ENCODE assay signal across 24 cellular contexts in genomic region chr11:12276831-12277475, GRCh38.
A peak's percentile ranks its signal among the peaks of the same experiment; 100 is the strongest.
DNase-seq lines count a peak whose midpoint lies in the region; ATAC-seq and TF ChIP-seq lines count a peak whose summit lies in the region.
"Had no signal": no experiment of that assay in that cellular context is flagged by ENCODE, and none has a peak within 500 bp of the region (broad histone marks: within the 10 kb centered on the region; RNA-seq: fewer than 3 reads in every experiment).

No MANE protein-coding gene starts in this region.

- H3K27me3 ChIP-seq in H7 (ENCODE audit: control insufficient read depth, insufficient read depth, low read length): no peaks in the 10 kb centered on the region
- H3K27me3 ChIP-seq: neutrophil, SJCRH30, testis, vagina had no signal

- intact Hi-C loops in activated T-helper 1 cell treated with anti-CD3 and anti-CD28 coated beads, Interleukin-12 subunit alpha, Interleukin-12 subunit beta, Interleukin-2, Interleukin-4 antibody, amounts not matched to agents 30 ng/mL and 10 ng/mL and 1 ng/mL, durations not matched to agents 14 hours and 24 hours and 36 hours (cut with micrococcal nuclease): no loop called here

- H3K4me3 ChIP-seq in H7 (ENCODE audit: insufficient read depth, low read depth, low read length): no peak overlapping the region
- H3K4me3 ChIP-seq: A549, SJCRH30, testis, vagina had no signal

- ATAC-seq in omental fat pad (ENCODE audit: low FRiP score): no peak
- ATAC-seq: A549; activated CD8-positive, alpha-beta memory T cell treated with anti-CD3 and anti-CD28 coated beads, Interleukin-2, amount 10 ng/mL, durations not matched to agents 7 days and 5 days; HCT116; stimulated activated naive B cell treated with anti-CD40 and anti-IgM and Interleukin-4, amounts not matched to agents 10 μg/mL and 1 μg/mL and 100 μg/mL, for 72 hours had no signal

- H3K27ac Mint-ChIP-seq in activated T-helper 1 cell treated with anti-CD3 and anti-CD28 coated beads, Interleukin-12 subunit alpha, Interleukin-12 subunit beta, Interleukin-2, Interleukin-4 antibody, amounts not matched to agents 30 ng/mL and 10 ng/mL and 1 ng/mL, durations not matched to agents 14 hours and 24 hours and 36 hours: peak overlapping the region; percentile 11
- H3K27ac Mint-ChIP-seq: activated naive CD8-positive, alpha-beta T cell treated with anti-CD3 and anti-CD28 coated beads for 36 hours; activated T-helper 2 cell treated with anti-CD3 and anti-CD28 coated beads, Interferon-gamma antibody, Interleukin-2, Interleukin-4, amounts not matched to agents 10 μg/mL and 5 μg/mL and 100 μg/mL, durations not matched to agents 14 hours and 24 hours and 36 hours; B cell; stimulated activated naive B cell treated with anti-CD40 and anti-IgM and Interleukin-4, amounts not matched to agents 10 μg/mL and 1 μg/mL and 100 μg/mL, for 72 hours had no signal

- no peaks in the 10 kb centered on the region for H3K27me3 Mint-ChIP-seq in activated T-helper 1 cell treated with anti-CD3 and anti-CD28 coated beads, Interleukin-12 subunit alpha, Interleukin-12 subunit beta, Interleukin-2, Interleukin-4 antibody, amounts not matched to agents 30 ng/mL and 10 ng/mL and 1 ng/mL, durations not matched to agents 14 hours and 24 hours and 36 hours (ENCODE audit: insufficient read depth)
- H3K27me3 Mint-ChIP-seq: activated CD8-positive, alpha-beta memory T cell treated with anti-CD3 and anti-CD28 coated beads, Interleukin-2, amount 10 ng/mL, durations not matched to agents 7 days and 5 days; activated naive CD8-positive, alpha-beta T cell treated with anti-CD3 and anti-CD28 coated beads for 36 hours; B cell had no signal

- H3K4me1 Mint-ChIP-seq in activated T-helper 1 cell treated with anti-CD3 and anti-CD28 coated beads, Interleukin-12 subunit alpha, Interleukin-12 subunit beta, Interleukin-2, Interleukin-4 antibody, amounts not matched to agents 30 ng/mL and 10 ng/mL and 1 ng/mL, durations not matched to agents 14 hours and 24 hours and 36 hours (ENCODE audit: low read depth): peaks cover 22% of the 10 kb centered on the region
- H3K4me1 Mint-ChIP-seq: B cell; stimulated activated naive B cell treated with anti-CD40 and anti-IgM and Interleukin-4, amounts not matched to agents 10 μg/mL and 1 μg/mL and 100 μg/mL, for 72 hours had no signal

- DNase-seq in NCI-H345 (lab: John Stamatoyannopoulos, UW): peak; percentile 15
- no peak for DNase-seq in NCI-H345 treated with DMSO at 0.1 percent for 48 hours (lab: John Stamatoyannopoulos, UW; ENCODE audit: unreplicated experiment)
- peak; percentile 6 for DNase-seq in H7
- DNase-seq in activated T-helper 1 cell treated with anti-CD3 and anti-CD28 coated beads, Interleukin-12 subunit alpha, Interleukin-12 subunit beta, Interleukin-2, Interleukin-4 antibody, amounts not matched to agents 30 ng/mL and 10 ng/mL and 1 ng/mL, durations not matched to agents 14 hours and 24 hours and 36 hours (ENCODE audit: low spot score): no peak
- DNase-seq in myocyte (ENCODE audit: low read depth): peak; percentile 31
- no peak for DNase-seq in SKM-1 treated with dmso at 0.1 percent for 144 hours (lab: John Stamatoyannopoulos, UW; ENCODE audit: unreplicated experiment)
- DNase-seq in omental fat pad (ENCODE audit: low spot score): no peak
- no peak for DNase-seq in stimulated activated CD4-positive, alpha-beta T cell treated with anti-CD3 and anti-CD28 coated beads, Interleukin-15, amount 100 ng/mL, for 24 hours
- DNase-seq: activated CD4-positive, alpha-beta T cell treated with anti-CD3 and anti-CD28 coated beads for 4 hours; activated CD8-positive, alpha-beta memory T cell treated with anti-CD3 and anti-CD28 coated beads, Interleukin-2, amount 10 ng/mL, durations not matched to agents 7 days and 5 days; activated naive CD8-positive, alpha-beta T cell treated with anti-CD3 and anti-CD28 coated beads for 36 hours; NCI-H524; SJCRH30; small intestine; stimulated activated CD4-positive, alpha-beta T cell treated with anti-CD3 and anti-CD28 coated beads, Interleukin-4, amount 100 ng/mL, for 1 hour; stimulated activated naive B cell treated with anti-CD40 and anti-IgM and Interleukin-4, amounts not matched to agents 10 μg/mL and 1 μg/mL and 100 μg/mL, for 72 hours; T-helper 1 cell; testis had no signal

- H3K36me3 Mint-ChIP-seq in activated T-helper 1 cell treated with anti-CD3 and anti-CD28 coated beads, Interleukin-12 subunit alpha, Interleukin-12 subunit beta, Interleukin-2, Interleukin-4 antibody, amounts not matched to agents 30 ng/mL and 10 ng/mL and 1 ng/mL, durations not matched to agents 14 hours and 24 hours and 36 hours (ENCODE audit: low read depth): peaks cover 4% of the 10 kb centered on the region
- H3K36me3 Mint-ChIP-seq: activated CD8-positive, alpha-beta memory T cell treated with anti-CD3 and anti-CD28 coated beads, Interleukin-2, amount 10 ng/mL, durations not matched to agents 7 days and 5 days; activated naive CD8-positive, alpha-beta T cell treated with anti-CD3 and anti-CD28 coated beads for 36 hours; stimulated activated naive B cell treated with anti-CD40 and anti-IgM and Interleukin-4, amounts not matched to agents 10 μg/mL and 1 μg/mL and 100 μg/mL, for 72 hours had no signal

- H3K36me3 ChIP-seq in H7 (replicated peaks; ENCODE audit: control insufficient read depth, insufficient read depth, low read length): no peaks in the 10 kb centered on the region
- H3K36me3 ChIP-seq: neutrophil, SJCRH30, vagina had no signal

- H3K4me3 Mint-ChIP-seq in activated T-helper 1 cell treated with anti-CD3 and anti-CD28 coated beads, Interleukin-12 subunit alpha, Interleukin-12 subunit beta, Interleukin-2, Interleukin-4 antibody, amounts not matched to agents 30 ng/mL and 10 ng/mL and 1 ng/mL, durations not matched to agents 14 hours and 24 hours and 36 hours: no peak overlapping the region
- H3K4me3 Mint-ChIP-seq: activated CD8-positive, alpha-beta memory T cell treated with anti-CD3 and anti-CD28 coated beads, Interleukin-2, amount 10 ng/mL, durations not matched to agents 7 days and 5 days; activated naive CD8-positive, alpha-beta T cell treated with anti-CD3 and anti-CD28 coated beads for 36 hours; B cell; stimulated activated naive B cell treated with anti-CD40 and anti-IgM and Interleukin-4, amounts not matched to agents 10 μg/mL and 1 μg/mL and 100 μg/mL, for 72 hours had no signal

- TF ChIP-seq CTCF in omental fat pad (IDR thresholded peaks at IDR 0.05): no peak

- no peaks in the 10 kb centered on the region for H3K9me3 Mint-ChIP-seq in activated T-helper 1 cell treated with anti-CD3 and anti-CD28 coated beads, Interleukin-12 subunit alpha, Interleukin-12 subunit beta, Interleukin-2, Interleukin-4 antibody, amounts not matched to agents 30 ng/mL and 10 ng/mL and 1 ng/mL, durations not matched to agents 14 hours and 24 hours and 36 hours
- H3K9me3 Mint-ChIP-seq: activated naive CD8-positive, alpha-beta T cell treated with anti-CD3 and anti-CD28 coated beads for 36 hours; activated T-helper 2 cell treated with anti-CD3 and anti-CD28 coated beads, Interferon-gamma antibody, Interleukin-2, Interleukin-4, amounts not matched to agents 10 μg/mL and 5 μg/mL and 100 μg/mL, durations not matched to agents 14 hours and 24 hours and 36 hours; stimulated activated naive B cell treated with anti-CD40 and anti-IgM and Interleukin-4, amounts not matched to agents 10 μg/mL and 1 μg/mL and 100 μg/mL, for 72 hours had no signal

Comparison
In these comparisons a context has a peak if more than half of its experiments do, and no peak if none do; other contexts are left out.
1. DNase-seq: peak in NCI-H345 (single experiment), H7 (single experiment) and myocyte (single experiment); none in NCI-H345 treated with DMSO at 0.1 percent for 48 hours (single experiment), activated T-helper 1 cell treated with anti-CD3 and anti-CD28 coated beads, Interleukin-12 subunit alpha, Interleukin-12 subunit beta, Interleukin-2, Interleukin-4 antibody, amounts not matched to agents 30 ng/mL and 10 ng/mL and 1 ng/mL, durations not matched to agents 14 hours and 24 hours and 36 hours (single experiment), SKM-1 treated with dmso at 0.1 percent for 144 hours (single experiment), omental fat pad (single experiment) and stimulated activated CD4-positive, alpha-beta T cell treated with anti-CD3 and anti-CD28 coated beads, Interleukin-15, amount 100 ng/mL, for 24 hours (single experiment).